In genomic region chr1:8664887-8665286, GRCh38 we compare ENCODE assay signal across 1 cellular context.
TF ChIP-seq lines count a peak whose summit lies in the region.

No MANE protein-coding gene starts in this region.

TF ChIP-seq in GM12878, 131 proteins besides CTCF, POLR2A, EP300 and RAD21 (continued from another document):
- TF ChIP-seq ZNF687 (IDR thresholded peaks at IDR 0.05): 0 out of 2 replicates have a peak, but pooled peaks have one; percentile 38
TF ChIP-seq in GM12878: peak in this region for 1.
